ENCODE assay signal across 10 cellular contexts in genomic region chr9:138023394-138024124, GRCh38.
DNase-seq lines count a peak whose midpoint lies in the region; TF ChIP-seq lines count a peak whose summit lies in the region.
"Had no signal": no experiment of that assay in that cellular context is flagged by ENCODE, and none has a peak within 500 bp of the region (broad histone marks: within the 10 kb centered on the region; RNA-seq: fewer than 3 reads in every experiment).

No MANE protein-coding gene starts in this region.

- intact Hi-C loops in stomach (cut with DNase I; ENCODE audit: low total_unique reads): no loop called here

- H3K9me3 ChIP-seq in iPS-18c (ENCODE audit: control insufficient read depth, insufficient read depth, low read length): no peaks in the 10 kb centered on the region
- H3K9me3 ChIP-seq in stomach: peaks cover 0 to 1% (median 0%) of the 10 kb centered on the region in 4 donors

- DNase-seq in activated effector memory CD4-positive, alpha-beta T cell treated with anti-CD3 and anti-CD28 coated beads, Interleukin-2, amount 50 U/mL, for 16 hours: peak; percentile 49
- DNase-seq in activated effector memory CD4-positive, alpha-beta T cell treated with Interleukin-2 at 50 U/mL for 16 hours: no peak
- peak; percentile 76 for DNase-seq in NCI-H69 (lab: John Stamatoyannopoulos, UW)
- peak; percentile 2 for DNase-seq in stomach
- DNase-seq in HuH-7 (ENCODE audit: low spot score): no peak
- no peak for DNase-seq in erythroblast (lab: John Stamatoyannopoulos, UW)
- DNase-seq in RKO (ENCODE audit: low spot score): no peak
- DNase-seq: MV-4-11; stimulated activated naive B cell treated with anti-CD40 and anti-IgM and Interleukin-4, amounts not matched to agents 10 μg/mL and 1 μg/mL and 100 μg/mL, for 72 hours had no signal

- no peak overlapping the region for H3K27ac ChIP-seq in stomach

- H3K4me3 ChIP-seq in iPS-18c (ENCODE audit: insufficient read depth, low read depth, low read length) (peak overlapping the region; percentile 40; the same call in 1 of the 2 replicates), stomach (peak overlapping the region in 2 of 4 donors; percentile 3 to 26)

- TF ChIP-seq POLR2A in stomach (IDR thresholded peaks at IDR 0.05) (no peak), erythroblast (IDR thresholded peaks at IDR 0.05; ENCODE audit: low read length) (no peak)

- peaks cover 0 to 67% (median 34%) of the 10 kb centered on the region in 3 donors for H3K27me3 ChIP-seq in stomach

- WGBS in stomach, 5 donors: 4 to 8% (median 5%) methylated on average over 18 to 84 of the region's 84 CpGs

- H3K36me3 ChIP-seq in stomach: no peaks in the 10 kb centered on the region

- no peak for TF ChIP-seq EP300 in stomach (IDR thresholded peaks at IDR 0.05)

- no peak for TF ChIP-seq CTCF in stomach (IDR thresholded peaks at IDR 0.05)

- H3K4me1 ChIP-seq in stomach: peaks cover 5 to 15% (median 12%) of the 10 kb centered on the region in 4 donors

Comparison
In these comparisons a context has a peak if more than half of its experiments do, and no peak if none do; other contexts are left out.
1. DNase-seq: peak in activated effector memory CD4-positive, alpha-beta T cell treated with anti-CD3 and anti-CD28 coated beads, Interleukin-2, amount 50 U/mL, for 16 hours (single experiment), NCI-H69 (single experiment) and stomach (single experiment); none in activated effector memory CD4-positive, alpha-beta T cell treated with Interleukin-2 at 50 U/mL for 16 hours (single experiment), HuH-7 (single experiment), erythroblast (0 of 2) and RKO (single experiment).